11 cellular contexts compared by ENCODE assay signal in genomic region chr4:107449611-107450369, GRCh38.
"Had no signal": no experiment of that assay in that cellular context is flagged by ENCODE, and none has a peak within 500 bp of the region (broad histone marks: within the 10 kb centered on the region; RNA-seq: fewer than 3 reads in every experiment).

No MANE protein-coding gene starts in this region.

- H3K27me3 ChIP-seq: left lung, testis, upper lobe of right lung had no signal

- DNase-seq: activated CD4-positive, alpha-beta memory T cell treated with anti-CD3 and anti-CD28 coated beads, Interleukin-2, amount 10 ng/mL, durations not matched to agents 7 days and 5 days; activated CD4-positive, alpha-beta T cell treated with anti-CD3 and anti-CD28 coated beads for 36 hours; effector CD4-positive, alpha-beta T cell; left lung; stimulated activated CD4-positive, alpha-beta T cell treated with anti-CD3 and anti-CD28 coated beads, Interleukin-4, amount 100 ng/mL, for 4 hours; stimulated activated naive CD8-positive, alpha-beta T cell treated with anti-CD3 and anti-CD28 coated beads, Interleukin-15, amount 100 ng/mL, for 72 hours; T-helper 9 cell; testis; upper lobe of right lung; WERI-Rb-1 had no signal

- H3K27ac ChIP-seq: coronary artery, left lung, testis, upper lobe of right lung, WERI-Rb-1 had no signal

- H3K4me3 ChIP-seq: coronary artery, left lung, testis, upper lobe of right lung had no signal

- ATAC-seq: activated CD4-positive, alpha-beta T cell treated with anti-CD3 and anti-CD28 coated beads for 36 hours; left lung; stimulated activated naive CD8-positive, alpha-beta T cell treated with anti-CD3 and anti-CD28 coated beads, Interleukin-15, amount 100 ng/mL, for 72 hours; upper lobe of right lung had no signal

- H3K9me3 ChIP-seq: left lung, testis, upper lobe of right lung had no signal

- H3K4me1 ChIP-seq: left lung, testis, upper lobe of right lung had no signal

- H3K36me3 ChIP-seq: left lung, upper lobe of right lung, WERI-Rb-1 had no signal
